In the genomic region with DNA sequence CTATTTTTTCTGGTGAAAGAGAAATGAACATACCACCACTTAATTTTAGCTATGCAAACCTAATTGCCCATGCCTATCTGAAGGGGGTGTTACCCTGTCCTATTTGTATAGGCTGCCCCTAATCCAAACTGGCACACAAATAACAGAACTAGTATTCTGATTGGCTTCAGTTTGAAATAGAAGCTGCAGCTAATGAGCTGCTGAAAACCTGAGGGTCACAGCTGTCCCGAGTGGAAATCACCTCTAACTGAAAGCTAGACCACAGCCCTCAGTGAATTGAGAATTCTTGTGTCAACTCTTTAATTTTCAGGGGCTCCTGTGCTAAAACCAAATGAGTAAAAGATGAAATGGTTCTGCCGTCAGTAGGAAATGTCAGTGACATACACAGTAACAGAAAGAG, we compare ENCODE assay signal across 13 cellular contexts. TPM values are rescaled to one million over a fixed set of nuclear protein-coding genes. Genes with fewer than 3 reads are reported as not detected.
DNase-seq lines count a peak whose midpoint lies in the region; ATAC-seq and TF ChIP-seq lines count a peak whose summit lies in the region.
"Had no signal": no experiment of that assay in that cellular context is flagged by ENCODE, and none has a peak within 500 bp of the region (broad histone marks: within the 10 kb centered on the region; RNA-seq: fewer than 3 reads in every experiment).

No MANE protein-coding gene starts in this region.

- intact Hi-C loops in activated CD8-positive, alpha-beta T cell treated with anti-CD3 and anti-CD28 coated beads for 36 hours (cut with micrococcal nuclease): no loop called here
- intact Hi-C loops in Caco-2 (cut with micrococcal nuclease; ENCODE audit: unreplicated experiment) (loop anchor here (2.0 kb wide), 2 partner anchors 106 to 130 kb away; no protein-coding TSS in a partner anchor), esophagus muscularis mucosa (cut with DNase I) (no loop called here)

- H3K27ac ChIP-seq in esophagus muscularis mucosa (replicated peaks in 1 of 4): no peak overlapping the region

- POLR2A ChIA-PET in activated CD8-positive, alpha-beta T cell treated with anti-CD3 and anti-CD28 coated beads for 36 hours (lab: Charles Lee): no interaction called here
- POLR2A ChIA-PET in activated CD8-positive, alpha-beta T cell treated with anti-CD3 and anti-CD28 coated beads, Interleukin-2, amount 10 ng/mL, durations not matched to agents 7 days and 5 days (lab: Charles Lee): interaction anchor here (1.3 to 2.0 kb wide), 2 partner anchors 11 to 28 kb away, joined by 3 to 7 read pairs; a partner anchor contains a TSS
- POLR2A ChIA-PET in Caco-2 (lab: Charles Lee): no interaction called here

- no peak overlapping the region for H3K27ac Mint-ChIP-seq in activated CD8-positive, alpha-beta T cell treated with anti-CD3 and anti-CD28 coated beads for 36 hours
- no peak overlapping the region for H3K27ac Mint-ChIP-seq in activated CD8-positive, alpha-beta T cell treated with anti-CD3 and anti-CD28 coated beads, Interleukin-2, amount 10 ng/mL, durations not matched to agents 7 days and 5 days
- H3K27ac Mint-ChIP-seq in stimulated activated effector memory CD8-positive, alpha-beta T cell treated with anti-CD3 and anti-CD28 coated beads, Interleukin-12 subunit alpha, Interleukin-12 subunit beta, amount 100 ng/mL, for 72 hours: no peak overlapping the region
- H3K27ac Mint-ChIP-seq in Caco-2 (ENCODE audit: unreplicated experiment): no peak overlapping the region

- no peak for TF ChIP-seq POLR2A in esophagus muscularis mucosa (IDR thresholded peaks at IDR 0.05; ENCODE audit: low read depth)

- no peak for TF ChIP-seq CTCF in activated CD8-positive, alpha-beta T cell treated with anti-CD3 and anti-CD28 coated beads for 36 hours (IDR thresholded peaks at IDR 0.05)
- TF ChIP-seq CTCF in Caco-2 (IDR thresholded peaks at IDR 0.05; ENCODE audit: insufficient read depth in 1 of 2, low read depth in 1 of 2, low read length in 1 of 2, severe bottlenecking in 1 of 2, unreplicated experiment in 1 of 2): no peak
- no peak for TF ChIP-seq CTCF in esophagus muscularis mucosa (IDR thresholded peaks at IDR 0.05)

- H3K27me3 Mint-ChIP-seq in activated CD8-positive, alpha-beta T cell treated with anti-CD3 and anti-CD28 coated beads for 36 hours: no peaks in the 10 kb centered on the region
- H3K27me3 Mint-ChIP-seq in activated CD8-positive, alpha-beta T cell treated with anti-CD3 and anti-CD28 coated beads, Interleukin-2, amount 10 ng/mL, durations not matched to agents 7 days and 5 days (ENCODE audit: low read depth): no peaks in the 10 kb centered on the region
- no peaks in the 10 kb centered on the region for H3K27me3 Mint-ChIP-seq in Caco-2 (ENCODE audit: insufficient read depth, unreplicated experiment)

- H3K9me3 ChIP-seq in Caco-2 (peaks cover 3% of the 10 kb centered on the region; the same call in 1 of the 2 replicates), esophagus muscularis mucosa (no peaks in the 10 kb centered on the region)

- peaks cover 12% of the 10 kb centered on the region for H3K36me3 Mint-ChIP-seq in activated CD8-positive, alpha-beta T cell treated with anti-CD3 and anti-CD28 coated beads for 36 hours (ENCODE audit: low read depth)
- peaks cover 13% of the 10 kb centered on the region for H3K36me3 Mint-ChIP-seq in activated CD8-positive, alpha-beta T cell treated with anti-CD3 and anti-CD28 coated beads, Interleukin-2, amount 10 ng/mL, durations not matched to agents 7 days and 5 days (ENCODE audit: low read depth)
- H3K36me3 Mint-ChIP-seq in stimulated activated effector memory CD8-positive, alpha-beta T cell treated with anti-CD3 and anti-CD28 coated beads, Interleukin-12 subunit alpha, Interleukin-12 subunit beta, amount 100 ng/mL, for 72 hours: no peaks in the 10 kb centered on the region
- peaks cover 4% of the 10 kb centered on the region for H3K36me3 Mint-ChIP-seq in Caco-2 (ENCODE audit: insufficient read depth, unreplicated experiment)

- H3K36me3 ChIP-seq in Caco-2 (ENCODE audit: control insufficient read depth, insufficient read depth, low read length): no peaks in the 10 kb centered on the region
- no peaks in the 10 kb centered on the region for H3K36me3 ChIP-seq in esophagus muscularis mucosa

- BruUV-seq in Caco-2 (replicated peaks; lab: Mats Ljungman, UMichigan): no TSS peak

- 77% methylated on average over 2 of the region's 2 CpGs for WGBS in esophagus muscularis mucosa

- DNase-seq in activated CD8-positive, alpha-beta T cell treated with anti-CD3 and anti-CD28 coated beads for 36 hours: no peak
- no peak for DNase-seq in activated CD8-positive, alpha-beta T cell treated with anti-CD3 and anti-CD28 coated beads, Interleukin-2, amount 10 ng/mL, durations not matched to agents 7 days and 5 days
- DNase-seq in stimulated activated effector memory CD8-positive, alpha-beta T cell treated with anti-CD3 and anti-CD28 coated beads, Interleukin-12 subunit alpha, Interleukin-12 subunit beta, amount 100 ng/mL, for 72 hours (ENCODE audit: low spot score in 2 of 2): no peak
- DNase-seq in Caco-2 (no peak), esophagus muscularis mucosa (ENCODE audit: extremely low spot score) (no peak), DMS153 (lab: John Stamatoyannopoulos, UW) (no peak)
- DNase-seq: 8988T; activated CD4-positive, alpha-beta T cell treated with anti-CD3 and anti-CD28 coated beads, Interleukin-2, amount 50 U/mL, for 4 hours; DND-41; NCI-H2107 had no signal

- H3K27me3 ChIP-seq in Caco-2 (replicated peaks; ENCODE audit: control insufficient read depth, insufficient read depth, low read length) (no peaks in the 10 kb centered on the region), esophagus muscularis mucosa (no peaks in the 10 kb centered on the region)

- no peak overlapping the region for H3K4me3 Mint-ChIP-seq in activated CD8-positive, alpha-beta T cell treated with anti-CD3 and anti-CD28 coated beads for 36 hours
- H3K4me3 Mint-ChIP-seq in activated CD8-positive, alpha-beta T cell treated with anti-CD3 and anti-CD28 coated beads, Interleukin-2, amount 10 ng/mL, durations not matched to agents 7 days and 5 days: no peak overlapping the region
- no peak overlapping the region for H3K4me3 Mint-ChIP-seq in stimulated activated effector memory CD8-positive, alpha-beta T cell treated with anti-CD3 and anti-CD28 coated beads, Interleukin-12 subunit alpha, Interleukin-12 subunit beta, amount 100 ng/mL, for 72 hours
- no peak overlapping the region for H3K4me3 Mint-ChIP-seq in Caco-2 (ENCODE audit: unreplicated experiment)

- CTCF ChIA-PET in activated CD8-positive, alpha-beta T cell treated with anti-CD3 and anti-CD28 coated beads for 36 hours (lab: Charles Lee): interaction anchor here (1.0 to 5.5 kb wide), 13 partner anchors 11 to 261 kb away, joined by 3 to 45 read pairs (median 5); no protein-coding TSS in a partner anchor
- CTCF ChIA-PET in activated CD8-positive, alpha-beta T cell treated with anti-CD3 and anti-CD28 coated beads, Interleukin-2, amount 10 ng/mL, durations not matched to agents 7 days and 5 days (lab: Charles Lee): interaction anchor here (0.8 to 5.9 kb wide), 17 partner anchors 11 to 321 kb away, joined by 3 to 70 read pairs (median 7); a partner anchor contains a TSS
- CTCF ChIA-PET in Caco-2 (lab: Charles Lee): no interaction called here

- ATAC-seq in activated CD8-positive, alpha-beta T cell treated with anti-CD3 and anti-CD28 coated beads for 36 hours: peak; percentile 17
- ATAC-seq in activated CD8-positive, alpha-beta T cell treated with anti-CD3 and anti-CD28 coated beads, Interleukin-2, amount 10 ng/mL, durations not matched to agents 7 days and 5 days: no peak
- peak; percentile 74 for ATAC-seq in GM21786 (IDR thresholded peaks at IDR 0.05; ENCODE audit: unreplicated experiment)
- ATAC-seq in HG03432 (IDR thresholded peaks at IDR 0.05; ENCODE audit: unreplicated experiment): peak; percentile 84
- ATAC-seq in stimulated activated effector memory CD8-positive, alpha-beta T cell treated with anti-CD3 and anti-CD28 coated beads, Interleukin-12 subunit alpha, Interleukin-12 subunit beta, amount 100 ng/mL, for 72 hours: peak; percentile 61

- H3K4me3 ChIP-seq in Caco-2 (ENCODE audit: low read depth, low read length) (no peak overlapping the region), esophagus muscularis mucosa (no peak overlapping the region)
- H3K4me3 ChIP-seq: lung had no signal

- peaks cover 37% of the 10 kb centered on the region for H3K4me1 Mint-ChIP-seq in activated CD8-positive, alpha-beta T cell treated with anti-CD3 and anti-CD28 coated beads for 36 hours (ENCODE audit: low read depth)
- peaks cover 34% of the 10 kb centered on the region for H3K4me1 Mint-ChIP-seq in activated CD8-positive, alpha-beta T cell treated with anti-CD3 and anti-CD28 coated beads, Interleukin-2, amount 10 ng/mL, durations not matched to agents 7 days and 5 days (ENCODE audit: low read depth)
- no peaks in the 10 kb centered on the region for H3K4me1 Mint-ChIP-seq in stimulated activated effector memory CD8-positive, alpha-beta T cell treated with anti-CD3 and anti-CD28 coated beads, Interleukin-12 subunit alpha, Interleukin-12 subunit beta, amount 100 ng/mL, for 72 hours
- no peaks in the 10 kb centered on the region for H3K4me1 Mint-ChIP-seq in Caco-2 (ENCODE audit: low read depth, unreplicated experiment)

- no peak for TF ChIP-seq EP300 in esophagus muscularis mucosa (IDR thresholded peaks at IDR 0.05)

- H3K9me3 Mint-ChIP-seq in activated CD8-positive, alpha-beta T cell treated with anti-CD3 and anti-CD28 coated beads for 36 hours: peaks cover 11% of the 10 kb centered on the region
- H3K9me3 Mint-ChIP-seq in activated CD8-positive, alpha-beta T cell treated with anti-CD3 and anti-CD28 coated beads, Interleukin-2, amount 10 ng/mL, durations not matched to agents 7 days and 5 days (ENCODE audit: insufficient read depth): peaks cover 9% of the 10 kb centered on the region
- peaks cover 4% of the 10 kb centered on the region for H3K9me3 Mint-ChIP-seq in stimulated activated effector memory CD8-positive, alpha-beta T cell treated with anti-CD3 and anti-CD28 coated beads, Interleukin-12 subunit alpha, Interleukin-12 subunit beta, amount 100 ng/mL, for 72 hours
- H3K9me3 Mint-ChIP-seq in Caco-2 (ENCODE audit: unreplicated experiment): peaks cover 11% of the 10 kb centered on the region

- H3K4me1 ChIP-seq in Caco-2 (no peaks in the 10 kb centered on the region), esophagus muscularis mucosa (no peaks in the 10 kb centered on the region)

RNA-seq across cellular contexts. Expression of a gene that starts 28.7 kb away (rescaled TPM):
- 1 to 10 TPM; 6.5 to 7.8 TPM for total RNA-seq in activated CD8-positive, alpha-beta T cell treated with anti-CD3 and anti-CD28 coated beads for 36 hours
- total RNA-seq in activated CD8-positive, alpha-beta T cell treated with anti-CD3 and anti-CD28 coated beads, Interleukin-2, amount 10 ng/mL, durations not matched to agents 7 days and 5 days: 10 to 100 TPM; 17.0 to 19.5 TPM
- total RNA-seq in Caco-2 (2022) (11.5 and 16.6 TPM in 2 replicates), esophagus muscularis mucosa (1 to 10 TPM; 2.7 to 8.7 (median 4.1) TPM)
